In genomic region chr3:196335004-196335403, GRCh38 we compare ENCODE assay signal across 9 cellular contexts. TPM values are rescaled to one million over a fixed set of nuclear protein-coding genes. Genes with fewer than 3 reads are reported as not detected.
"Had no signal": no experiment of that assay in that cellular context is flagged by ENCODE, and none has a peak within 500 bp of the region (broad histone marks: within the 10 kb centered on the region; RNA-seq: fewer than 3 reads in every experiment).

No MANE protein-coding gene starts in this region.

- H3K4me1 ChIP-seq: HAP-1 had no signal

- H3K27ac ChIP-seq: GM23248 had no signal

- H3K9me3 Mint-ChIP-seq: HFFc6 had no signal

- DNase-seq: GM23248, GOT3, HFFc6, IMR-90 had no signal

- H3K36me3 ChIP-seq: HAP-1 had no signal

- H2AFZ ChIP-seq: GM23248 had no signal

- H3K27ac Mint-ChIP-seq: HFFc6 had no signal

- H3K4me3 ChIP-seq: GM23248, HAP-1, K562 had no signal

- ATAC-seq: HCT116, K562 had no signal

- H3K9me3 ChIP-seq: HAP-1 had no signal

- H3K4me3 Mint-ChIP-seq: HFFc6 had no signal

- H3K9ac ChIP-seq: GM23248 had no signal

RNA-seq across cellular contexts. Expression of gene TM4SF19, which starts 3.2 kb away (rescaled TPM):
- total RNA-seq: GM23248, H7, HT-29, IMR-90 had no signal
- polyA plus RNA-seq: GM23248, IMR-90 had no signal
